In genomic region chr9:127762111-127762676, GRCh38 we compare ENCODE assay signal across 12 cellular contexts. TPM values are rescaled to one million over a fixed set of nuclear protein-coding genes. Genes with fewer than 3 reads are reported as not detected.
DNase-seq lines count a peak whose midpoint lies in the region; ATAC-seq and TF ChIP-seq lines count a peak whose summit lies in the region.
"Had no signal": no experiment of that assay in that cellular context is flagged by ENCODE, and none has a peak within 500 bp of the region (broad histone marks: within the 10 kb centered on the region; RNA-seq: fewer than 3 reads in every experiment).

No MANE protein-coding gene starts in this region.

- no peaks in the 10 kb centered on the region for H3K36me3 Mint-ChIP-seq in WTC11

- H3K4me3 ChIP-seq in H7 (ENCODE audit: insufficient read depth, low read depth, low read length) = no peak overlapping the region
- H3K4me3 ChIP-seq in right atrium auricular region = peak overlapping the region; percentile 14 to 31
- H3K4me3 ChIP-seq: GM23248 had no signal

- H3K27me3 ChIP-seq in H7 (ENCODE audit: control insufficient read depth, insufficient read depth, low read length) = no peaks in the 10 kb centered on the region
- no peaks in the 10 kb centered on the region for H3K27me3 ChIP-seq in right atrium auricular region

- H3K9me3 Mint-ChIP-seq in WTC11 = no peaks in the 10 kb centered on the region

- H3K36me3 ChIP-seq in H7 (replicated peaks; ENCODE audit: control insufficient read depth, insufficient read depth, low read length) (no peaks in the 10 kb centered on the region), right atrium auricular region (no peaks in the 10 kb centered on the region)

- CTCF ChIA-PET in WTC11 (lab: Charles Lee) = interaction anchor here (0.8 to 3.1 kb wide), 6 partner anchors 9 to 159 kb away, joined by 3 to 30 read pairs (median 6); partner anchors contain the start of genes CDK9, FPGS and TOR2A

- peaks cover 0 to 43% of the 10 kb centered on the region in 2 donors for H3K4me1 ChIP-seq in right atrium auricular region

- DNase-seq in H7 (peak; percentile 68), WTC11 (ENCODE audit: low spot score) (no peak), right atrium auricular region (ENCODE audit: low spot score) (peak; percentile 79), pulmonary artery endothelial cell (ENCODE audit: low read depth, low spot score) (peak; percentile 52), OCI-M2 (lab: John Stamatoyannopoulos, UW; ENCODE audit: unreplicated experiment) (no peak), inferior parietal cortex (ENCODE audit: extremely low spot score) (no peak)
- DNase-seq in stimulated activated CD4-positive, alpha-beta T cell treated with anti-CD3 and anti-CD28 coated beads, Interleukin-1b, Interleukin-23, amount 100 ng/mL, for 48 hours = no peak
- DNase-seq: cerebellar nuclear complex, GM23248, NCI-H146 had no signal

- H3K27ac Mint-ChIP-seq in WTC11 = no peak overlapping the region

- no peaks in the 10 kb centered on the region for H3K9me3 ChIP-seq in right atrium auricular region

- peaks cover 12% of the 10 kb centered on the region for H3K27me3 Mint-ChIP-seq in WTC11 (ENCODE audit: low read depth)

- H3K4me1 Mint-ChIP-seq in WTC11 = peaks cover 33% of the 10 kb centered on the region

- H3K4me3 Mint-ChIP-seq in WTC11 = 0 out of 2 replicates have a peak overlapping the region, but pooled peaks have one; percentile 7

- ATAC-seq in WTC11 (peak; percentile 10), HG03520 (IDR thresholded peaks at IDR 0.05; ENCODE audit: unreplicated experiment) (no peak)

- POLR2A ChIA-PET in WTC11 (lab: Charles Lee) = interaction anchor here (0.6 kb wide), 1 partner anchor 168 kb away, joined by 3 read pairs; no protein-coding TSS in a partner anchor

- peak overlapping the region; percentile 53 to 67 for H3K27ac ChIP-seq in right atrium auricular region
- H3K27ac ChIP-seq: GM23248 had no signal

- no peak for TF ChIP-seq CTCF in WTC11 (IDR thresholded peaks at IDR 0.05)
- TF ChIP-seq CTCF in right atrium auricular region (IDR thresholded peaks at IDR 0.05) = no peak

TF ChIP-seq in WTC11, 78 proteins besides CTCF, POLR2A, EP300 and RAD21:
- TF ChIP-seq, protein P1, sequence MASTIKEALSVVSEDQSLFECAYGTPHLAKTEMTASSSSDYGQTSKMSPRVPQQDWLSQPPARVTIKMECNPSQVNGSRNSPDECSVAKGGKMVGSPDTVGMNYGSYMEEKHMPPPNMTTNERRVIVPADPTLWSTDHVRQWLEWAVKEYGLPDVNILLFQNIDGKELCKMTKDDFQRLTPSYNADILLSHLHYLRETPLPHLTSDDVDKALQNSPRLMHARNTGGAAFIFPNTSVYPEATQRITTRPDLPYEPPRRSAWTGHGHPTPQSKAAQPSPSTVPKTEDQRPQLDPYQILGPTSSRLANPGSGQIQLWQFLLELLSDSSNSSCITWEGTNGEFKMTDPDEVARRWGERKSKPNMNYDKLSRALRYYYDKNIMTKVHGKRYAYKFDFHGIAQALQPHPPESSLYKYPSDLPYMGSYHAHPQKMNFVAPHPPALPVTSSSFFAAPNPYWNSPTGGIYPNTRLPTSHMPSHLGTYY (CRISPR knock-in tag; IDR thresholded peaks at IDR 0.05) = no peak
- TF ChIP-seq GRHL2 (CRISPR knock-in tag; IDR thresholded peaks at IDR 0.05; ENCODE audit: insufficient replicate concordance, severe bottlenecking) = no peak
- TF ChIP-seq, protein P2, sequence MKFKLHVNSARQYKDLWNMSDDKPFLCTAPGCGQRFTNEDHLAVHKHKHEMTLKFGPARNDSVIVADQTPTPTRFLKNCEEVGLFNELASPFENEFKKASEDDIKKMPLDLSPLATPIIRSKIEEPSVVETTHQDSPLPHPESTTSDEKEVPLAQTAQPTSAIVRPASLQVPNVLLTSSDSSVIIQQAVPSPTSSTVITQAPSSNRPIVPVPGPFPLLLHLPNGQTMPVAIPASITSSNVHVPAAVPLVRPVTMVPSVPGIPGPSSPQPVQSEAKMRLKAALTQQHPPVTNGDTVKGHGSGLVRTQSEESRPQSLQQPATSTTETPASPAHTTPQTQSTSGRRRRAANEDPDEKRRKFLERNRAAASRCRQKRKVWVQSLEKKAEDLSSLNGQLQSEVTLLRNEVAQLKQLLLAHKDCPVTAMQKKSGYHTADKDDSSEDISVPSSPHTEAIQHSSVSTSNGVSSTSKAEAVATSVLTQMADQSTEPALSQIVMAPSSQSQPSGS (CRISPR knock-in tag; IDR thresholded peaks at IDR 0.05; ENCODE audit: borderline replicate concordance, low read depth) = no peak
- no peak for TF ChIP-seq ZNF219 (CRISPR knock-in tag; IDR thresholded peaks at IDR 0.05; ENCODE audit: borderline replicate concordance)
- no peak for TF ChIP-seq E2F4 (CRISPR knock-in tag; IDR thresholded peaks at IDR 0.05; ENCODE audit: borderline replicate concordance, low read depth)
- TF ChIP-seq ZNF121 (CRISPR knock-in tag; IDR thresholded peaks at IDR 0.05) = no peak
- no peak for TF ChIP-seq TCF7 (CRISPR knock-in tag; IDR thresholded peaks at IDR 0.05; ENCODE audit: low read depth)
- no peak for TF ChIP-seq ZNF416 (CRISPR knock-in tag; IDR thresholded peaks at IDR 0.05)
- no peak for TF ChIP-seq ZNF263 (CRISPR knock-in tag; IDR thresholded peaks at IDR 0.05; ENCODE audit: low read depth)

RNA-seq across cellular contexts. Expression of gene SH2D3C, which starts 16.3 kb away (rescaled TPM):
- total RNA-seq in H7 (2014; rRNA removed; shearing (Covaris generic)) = 0.26 and 0.42 TPM in 2 replicates
- total RNA-seq in WTC11 (2021) (3.3 to 5.4 TPM (median 3.4 TPM) in 3 replicates), right atrium auricular region (10 to 100 TPM; 11.5 to 16.5 TPM), pulmonary artery endothelial cell (56.8 and 58.3 TPM in 2 replicates)
- total RNA-seq: GM23248 had no signal

RNA-seq across cellular contexts. Expression of gene CDK9, which starts 23.6 kb away (rescaled TPM):
- total RNA-seq in H7 (2014; rRNA removed; shearing (Covaris generic)) = 51.5 and 56.6 TPM in 2 replicates
- 106 to 111 TPM (median 107 TPM) in 3 replicates for total RNA-seq in WTC11 (2021)
- total RNA-seq in right atrium auricular region = 10 to 100 TPM; 37.2 to 53.3 TPM
- total RNA-seq in pulmonary artery endothelial cell = 107 and 116 TPM in 2 replicates

RNA-seq across cellular contexts. Expression of gene TOR2A, which starts 27.1 kb away (rescaled TPM):
- 13.7 and 19.3 TPM in 2 replicates for total RNA-seq in H7 (2014; rRNA removed; shearing (Covaris generic))
- total RNA-seq in WTC11 (2021) (14.4 to 19.4 TPM (median 16.6 TPM) in 3 replicates), right atrium auricular region (1 to 10 TPM; 3.9 to 7.0 TPM), pulmonary artery endothelial cell (5.8 and 7.8 TPM in 2 replicates)

RNA-seq across cellular contexts. Expression of gene FPGS, which starts 40.5 kb away (rescaled TPM):
- total RNA-seq in H7 (2014; rRNA removed; shearing (Covaris generic)) = 84.9 and 92.2 TPM in 2 replicates
- 67.7 to 81.7 TPM (median 69.3 TPM) in 3 replicates for total RNA-seq in WTC11 (2021)
- total RNA-seq in right atrium auricular region = 10 to 100 TPM; 43.9 to 47.0 TPM
- total RNA-seq in pulmonary artery endothelial cell = 71.4 and 104 TPM in 2 replicates

RNA-seq across cellular contexts. Expression of gene TTC16, which starts 46.3 kb away (rescaled TPM):
- total RNA-seq in H7 (2014; rRNA removed; shearing (Covaris generic)) = 0.11 TPM in 1 of 2 replicates, not detected in the other
- total RNA-seq in WTC11 (2021) (not detected in 3 replicates), right atrium auricular region (under 1 TPM; 0.11 to 0.16 TPM), pulmonary artery endothelial cell (not detected in 2 replicates)
- total RNA-seq: GM23248, RPMI7951 had no signal

Comparison
In these comparisons a context has a peak if more than half of its experiments do, and no peak if none do; other contexts are left out.
1. DNase-seq: peak in H7 (single experiment), right atrium auricular region (single experiment) and pulmonary artery endothelial cell (single experiment); none in WTC11 (single experiment), stimulated activated CD4-positive, alpha-beta T cell treated with anti-CD3 and anti-CD28 coated beads, Interleukin-1b, Interleukin-23, amount 100 ng/mL, for 48 hours (single experiment), OCI-M2 (single experiment) and inferior parietal cortex (single experiment).